In the genomic region with DNA sequence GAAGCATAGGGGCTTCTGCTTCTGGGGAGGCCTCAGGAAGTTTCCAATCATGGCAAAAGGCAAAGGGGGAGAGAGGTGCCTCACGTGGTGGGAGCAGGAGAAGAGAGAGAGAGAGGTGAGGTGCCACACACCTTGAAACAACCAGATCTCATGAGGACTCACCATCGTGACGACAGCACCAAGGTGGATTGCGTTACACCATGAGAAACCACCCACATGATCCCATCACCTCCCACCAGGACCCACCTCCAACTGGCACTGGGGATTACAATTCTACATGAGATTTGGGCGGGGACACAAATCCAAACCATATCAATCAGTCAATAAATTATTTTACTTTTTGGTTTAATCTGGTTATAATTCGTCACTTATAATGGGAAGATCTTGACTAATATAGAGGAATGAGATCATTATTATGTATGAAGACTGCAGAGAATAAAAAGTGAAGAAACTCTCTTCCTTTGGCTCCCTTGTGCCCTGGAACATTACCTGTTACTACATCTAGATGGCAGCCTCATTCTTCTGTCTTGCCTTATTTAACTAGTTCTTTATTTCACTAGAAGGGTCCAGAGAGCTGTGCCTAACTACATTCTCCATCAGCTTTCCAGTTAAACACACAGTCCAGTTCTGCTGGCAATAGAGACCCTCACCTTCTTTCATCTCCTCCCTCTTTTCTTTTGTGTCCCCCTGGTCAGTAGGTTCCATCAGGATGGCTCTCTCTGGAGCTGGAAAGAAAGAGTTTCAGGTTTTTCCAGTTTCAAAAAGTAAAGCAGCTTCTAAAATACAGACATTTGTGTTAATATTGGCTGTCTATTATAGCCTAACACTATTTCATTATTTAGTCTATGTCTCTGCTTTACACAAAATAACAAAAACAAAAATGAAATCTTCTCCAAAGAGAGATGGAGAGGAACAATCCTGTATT, we compare ENCODE assay signal across 9 cellular contexts. TPM values are rescaled to one million over a fixed set of nuclear protein-coding genes. Genes with fewer than 3 reads are reported as not detected.
DNase-seq lines count a peak whose midpoint lies in the region; TF ChIP-seq lines count a peak whose summit lies in the region.
"Had no signal": no experiment of that assay in that cellular context is flagged by ENCODE, and none has a peak within 500 bp of the region (broad histone marks: within the 10 kb centered on the region; RNA-seq: fewer than 3 reads in every experiment).

No MANE protein-coding gene starts in this region.

- no peak overlapping the region for H2BK5ac ChIP-seq in mesendoderm (ENCODE audit: low read length)

- H3K4me1 ChIP-seq in mesendoderm (ENCODE audit: control insufficient read depth, low read depth, low read length), result no peaks in the 10 kb centered on the region
- H3K4me1 ChIP-seq: BLaER1 had no signal

- no peak overlapping the region for H2AK5ac ChIP-seq in mesendoderm (ENCODE audit: low read length)

- no peak for TF ChIP-seq CTCF in GM20000 (IDR thresholded peaks at IDR 0.05; ENCODE audit: extremely low read depth, missing control alignments)

- no CpG with 5 or more reads among the region's 6 CpGs for WGBS in mesendoderm (ENCODE audit: extremely low coverage, insufficient coverage, low lambda C conversion rate)

- H3K27me3 ChIP-seq in mesendoderm (ENCODE audit: insufficient read depth, low read length, poor library complexity), result no peaks in the 10 kb centered on the region
- H3K27me3 ChIP-seq: BLaER1 had no signal

- no peak overlapping the region for H3K27ac ChIP-seq in mesendoderm (ENCODE audit: low read depth, low read length)
- H3K27ac ChIP-seq: BLaER1 had no signal

- H3K18ac ChIP-seq in mesendoderm (ENCODE audit: low read length), result no peak overlapping the region

- H3K36me3 ChIP-seq in mesendoderm (ENCODE audit: control insufficient read depth, insufficient read depth, low read length), result no peaks in the 10 kb centered on the region
- H3K36me3 ChIP-seq: BLaER1 had no signal

- no peaks in the 10 kb centered on the region for H3K79me2 ChIP-seq in mesendoderm (ENCODE audit: control insufficient read depth, insufficient read depth, low read length)

- no peaks in the 10 kb centered on the region for H3K79me1 ChIP-seq in mesendoderm (ENCODE audit: low read length)

- DNase-seq in NCI-H2081 (lab: John Stamatoyannopoulos, UW), result peak; percentile 21 to 30
- DNase-seq in NCI-H2081 treated with DMSO at 0.1 percent for 48 hours (lab: John Stamatoyannopoulos, UW), result no peak
- DNase-seq in MV-4-11 (lab: John Stamatoyannopoulos, UW), result peak; percentile 5
- DNase-seq in astrocyte of the hippocampus (ENCODE audit: low read depth, low spot score), result peak; percentile 30
- peak; percentile 54 for DNase-seq in mesendoderm
- no peak for DNase-seq in GM20000 (ENCODE audit: low spot score)
- no peak for DNase-seq in 8988T
- no peak for DNase-seq in activated naive CD4-positive, alpha-beta T cell treated with anti-CD3 and anti-CD28 coated beads, Interleukin-2, amount 50 U/mL, for 16 hours

- no peak overlapping the region for H4K5ac ChIP-seq in mesendoderm (ENCODE audit: low read length)

- H3K23ac ChIP-seq in mesendoderm (ENCODE audit: low read length), result no peak overlapping the region

- H3K4me2 ChIP-seq in mesendoderm (ENCODE audit: low read length), result no peak overlapping the region
- H3K4me2 ChIP-seq: BLaER1 had no signal

- no peak overlapping the region for H2BK120ac ChIP-seq in mesendoderm (ENCODE audit: low read depth, low read length)

- no peak overlapping the region for H3K56ac ChIP-seq in mesendoderm (ENCODE audit: low read length)

- no peak overlapping the region for H3K4me3 ChIP-seq in mesendoderm (ENCODE audit: low read length)
- H3K4me3 ChIP-seq: BLaER1 had no signal

- no peak overlapping the region for H3K4ac ChIP-seq in mesendoderm (ENCODE audit: low read depth, low read length)

- no peak overlapping the region for H2BK15ac ChIP-seq in mesendoderm (replicated peaks; ENCODE audit: low read depth)

- no peak overlapping the region for H3K9ac ChIP-seq in mesendoderm (ENCODE audit: low read length)
- H3K9ac ChIP-seq: BLaER1 had no signal

- no peak overlapping the region for H4K8ac ChIP-seq in mesendoderm (ENCODE audit: low read depth, low read length)

RNA-seq across cellular contexts. Expression of a gene that starts 21.7 kb away (rescaled TPM):
- not detected for polyA plus RNA-seq in mesendoderm (2013, experiment 1 of 2)
- not detected for polyA plus RNA-seq in mesendoderm (2013, experiment 2 of 2)

RNA-seq across cellular contexts. Expression of a gene that starts 21.9 kb away (rescaled TPM):
- polyA plus RNA-seq in mesendoderm (2013, experiment 1 of 2), result not detected
- not detected for polyA plus RNA-seq in mesendoderm (2013, experiment 2 of 2)

RNA-seq across cellular contexts. Expression of a gene that starts 44.8 kb away (rescaled TPM):
- not detected for polyA plus RNA-seq in mesendoderm (2013, experiment 1 of 2)
- polyA plus RNA-seq in mesendoderm (2013, experiment 2 of 2), result not detected

RNA-seq across cellular contexts. Expression of a gene that starts 52.2 kb away (rescaled TPM):
- not detected for polyA plus RNA-seq in mesendoderm (2013, experiment 1 of 2)
- polyA plus RNA-seq in mesendoderm (2013, experiment 2 of 2), result not detected

Comparison
In these comparisons a context has a peak if more than half of its experiments do, and no peak if none do; other contexts are left out.
1. DNase-seq: peak in NCI-H2081 (2 of 2), MV-4-11 (single experiment), astrocyte of the hippocampus (single experiment) and mesendoderm (single experiment); none in NCI-H2081 treated with DMSO at 0.1 percent for 48 hours (single experiment), GM20000 (single experiment), 8988T (single experiment) and activated naive CD4-positive, alpha-beta T cell treated with anti-CD3 and anti-CD28 coated beads, Interleukin-2, amount 50 U/mL, for 16 hours (single experiment).